Comparison of ENCODE assay signal across 2 cellular contexts in genomic region chr6:71181565-71181964, GRCh38.
TF ChIP-seq lines count a peak whose summit lies in the region.

No MANE protein-coding gene starts in this region.

TF ChIP-seq in Ishikawa, 13 proteins besides CTCF, POLR2A, EP300 and RAD21 (continued from another document):
- TF ChIP-seq, protein P1, sequence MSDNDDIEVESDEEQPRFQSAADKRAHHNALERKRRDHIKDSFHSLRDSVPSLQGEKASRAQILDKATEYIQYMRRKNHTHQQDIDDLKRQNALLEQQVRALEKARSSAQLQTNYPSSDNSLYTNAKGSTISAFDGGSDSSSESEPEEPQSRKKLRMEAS (IDR thresholded peaks at IDR 0.05), result no peak
- TF ChIP-seq FOXM1 (IDR thresholded peaks at IDR 0.05; ENCODE audit: borderline replicate concordance, low read depth), result no peak

TF ChIP-seq in H1, 55 proteins besides CTCF, POLR2A, EP300 and RAD21 (continued from another document):
- TF ChIP-seq POLR2AphosphoS5 (IDR thresholded peaks at IDR 0.05; ENCODE audit: low read depth, low read length) (peak; percentile 38; the same call in 1 of the 2 replicates), HDAC2 (IDR thresholded peaks at IDR 0.05; ENCODE audit: borderline replicate concordance in 1 of 2, low read depth in 2 of 2, low read length in 2 of 2) (no peak), CHD7 (IDR thresholded peaks at IDR 0.05; ENCODE audit: insufficient replicate concordance, low read length) (peak; percentile 69), JUND (IDR thresholded peaks at IDR 0.05; ENCODE audit: low read length) (peak; percentile 68), CEBPB (IDR thresholded peaks at IDR 0.05; ENCODE audit: low read depth, low read length) (peak; percentile 49; the same call in 1 of the 2 replicates), RFX5 (IDR thresholded peaks at IDR 0.05; ENCODE audit: borderline replicate concordance, low read depth, low read length) (no peak), PHF8 (conservative IDR thresholded peaks at IDR 0.05; ENCODE audit: low read depth, low read length) (no peak), RNF2 (IDR thresholded peaks at IDR 0.05; ENCODE audit: borderline replicate concordance, low read depth, low read length, missing control alignments, poor library complexity, severe bottlenecking) (no peak), SP1 (IDR thresholded peaks at IDR 0.05; ENCODE audit: low read depth, low read length) (peak; percentile 87), JUN (IDR thresholded peaks at IDR 0.05; ENCODE audit: low read depth, low read length) (0 out of 2 replicates have a peak, but pooled peaks have one; percentile 40), USF2 (IDR thresholded peaks at IDR 0.05; ENCODE audit: low read length) (no peak), CHD1 (IDR thresholded peaks at IDR 0.05; ENCODE audit: low read depth, low read length) (no peak), GABPA (IDR thresholded peaks at IDR 0.05; ENCODE audit: borderline replicate concordance, insufficient read depth, low read length) (no peak), MAFK (IDR thresholded peaks at IDR 0.05; ENCODE audit: low read depth, low read length) (peak; percentile 96), BCL11A (IDR thresholded peaks at IDR 0.05; ENCODE audit: low read depth in 2 of 2, low read length in 2 of 2) (peak in 1 of 2 experiments; percentile 43), ASH2L (IDR thresholded peaks at IDR 0.05; ENCODE audit: low read length) (peak; percentile 73), TEAD4 (IDR thresholded peaks at IDR 0.05; ENCODE audit: low read depth, low read length) (peak; percentile 97), E2F6 (IDR thresholded peaks at IDR 0.05) (no peak), ZNF274 (IDR thresholded peaks at IDR 0.05; ENCODE audit: borderline replicate concordance, extremely low read depth, low read length) (no peak)
- TF ChIP-seq, protein P1 (IDR thresholded peaks at IDR 0.05), result peak; percentile 49; the same call in 1 of the 2 replicates
